8 cellular contexts compared by ENCODE assay signal in the genomic region with DNA sequence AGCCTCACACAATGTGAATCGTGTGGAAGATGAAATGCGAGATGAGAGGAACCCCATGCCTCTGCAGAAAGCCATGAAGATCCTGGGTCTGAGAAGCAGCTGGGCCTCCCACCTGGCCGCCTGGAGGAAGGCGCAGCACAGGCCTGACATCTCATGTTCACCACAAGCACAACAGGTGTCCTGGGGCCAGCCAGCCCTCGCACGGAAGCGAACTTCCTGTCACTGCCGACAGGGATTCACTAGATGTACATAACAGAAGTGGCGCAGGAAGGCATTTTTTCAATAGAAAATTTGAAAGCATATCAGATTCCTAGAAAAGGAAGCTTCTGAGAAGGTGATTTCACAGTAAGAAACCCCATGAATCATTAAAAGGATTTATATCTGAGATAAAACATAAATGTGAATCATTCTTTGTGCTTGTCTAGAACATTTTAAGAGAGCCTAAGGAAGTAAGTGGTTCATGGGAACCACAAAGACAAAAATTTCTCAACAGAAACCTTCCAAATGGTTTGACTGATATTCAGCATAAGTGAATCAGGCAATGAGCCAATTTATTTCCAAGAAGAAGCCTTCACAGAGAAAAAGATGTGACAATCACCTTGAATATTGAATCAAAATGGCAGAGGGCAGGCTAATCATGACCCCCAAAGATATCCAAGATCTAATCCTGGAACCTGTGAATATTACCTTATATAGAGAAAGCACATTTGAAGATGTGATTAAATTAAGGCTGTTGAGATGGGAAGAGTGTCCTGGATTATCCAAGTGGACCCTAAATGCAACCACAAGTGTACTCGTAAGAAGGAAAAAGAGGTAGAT.
DNase-seq lines count a peak whose midpoint lies in the region; ATAC-seq lines count a peak whose summit lies in the region.

No MANE protein-coding gene starts in this region.

- DNase-seq in DMS53 (lab: John Stamatoyannopoulos, UW) (peak; percentile 10), DMS53 treated with DMSO at 0.1 percent for 48 hours (lab: John Stamatoyannopoulos, UW; ENCODE audit: unreplicated experiment) (no peak), T-helper 2 cell (peak in 4 of 5 experiments; percentile 30 to 97 (median 42)), adipocyte (ENCODE audit: low read depth) (peak; percentile 23), NCI-H748 (lab: John Stamatoyannopoulos, UW; ENCODE audit: unreplicated experiment) (no peak), LoVo (ENCODE audit: low spot score) (no peak)
- DNase-seq in stimulated activated CD4-positive, alpha-beta T cell treated with anti-CD3 and anti-CD28 coated beads, Interleukin-4, amount 100 ng/mL, for 48 hours (ENCODE audit: low read depth in 2 of 2) = peak; percentile 66 to 73

- no peak overlapping the region for H3K4me3 ChIP-seq in adipocyte (ENCODE audit: low read length)

- no peaks in the 10 kb centered on the region for H3K36me3 ChIP-seq in adipocyte (ENCODE audit: control insufficient read depth, insufficient read depth, low read length, severe bottlenecking)

- H3K9me3 ChIP-seq in adipocyte (ENCODE audit: control insufficient read depth, low read length) = no peaks in the 10 kb centered on the region

- H3K27me3 ChIP-seq in adipocyte (replicated peaks; ENCODE audit: control insufficient read depth, insufficient read depth, low read length) = no peaks in the 10 kb centered on the region

- ATAC-seq in HG03103 (IDR thresholded peaks at IDR 0.05; ENCODE audit: low read depth, unreplicated experiment) = peak; percentile 98

- H3K9ac ChIP-seq in adipocyte (ENCODE audit: low read length) = no peak overlapping the region

- H3K4me1 ChIP-seq in adipocyte (ENCODE audit: control insufficient read depth, insufficient read depth, low read length) = no peaks in the 10 kb centered on the region

Comparison
In these comparisons a context has a peak if more than half of its experiments do, and no peak if none do; other contexts are left out.
1. DNase-seq: peak in DMS53 (single experiment), T-helper 2 cell (4 of 5), adipocyte (single experiment) and stimulated activated CD4-positive, alpha-beta T cell treated with anti-CD3 and anti-CD28 coated beads, Interleukin-4, amount 100 ng/mL, for 48 hours (2 of 2); none in DMS53 treated with DMSO at 0.1 percent for 48 hours (single experiment), NCI-H748 (single experiment) and LoVo (single experiment).